38 cellular contexts compared by ENCODE assay signal in genomic region chr5:30659417-30659816, GRCh38.
"Had no signal": no experiment of that assay in that cellular context is flagged by ENCODE, and none has a peak within 500 bp of the region (broad histone marks: within the 10 kb centered on the region; RNA-seq: fewer than 3 reads in every experiment).

No MANE protein-coding gene starts in this region.

- H3K27ac ChIP-seq: adrenal gland, ascending aorta, body of pancreas, brain microvascular endothelial cell, breast epithelium, cardiac muscle cell had no signal

- H3K27ac Mint-ChIP-seq: activated naive CD4-positive, alpha-beta T cell treated with anti-CD3 and anti-CD28 coated beads for 36 hours; activated naive CD4-positive, alpha-beta T cell treated with anti-CD3 and anti-CD28 coated beads, Interleukin-2, amount 10 ng/mL, durations not matched to agents 7 days and 5 days; activated naive CD4-positive, alpha-beta T cell treated with anti-CD3 and anti-CD28 coated beads, Interleukin-2, amount 50 U/mL, for 24 hours; activated naive CD4-positive, alpha-beta T cell treated with anti-CD3 and anti-CD28 coated beads, Interleukin-2, amount 50 U/mL, for 72 hours; activated naive CD8-positive, alpha-beta T cell; activated naive CD8-positive, alpha-beta T cell treated with anti-CD3 and anti-CD28 coated beads for 36 hours; activated naive CD8-positive, alpha-beta T cell treated with anti-CD3 and anti-CD28 coated beads, Interleukin-2, amount 10 ng/mL, durations not matched to agents 7 days and 5 days; activated naive CD8-positive, alpha-beta T cell treated with anti-CD3 and anti-CD28 coated beads, Interleukin-2, amount 50 U/mL, for 24 hours; activated T-cell treated with anti-CD3 and anti-CD28 coated beads, Interleukin-2, amount 50 U/mL, for 24 hours; activated T-cell treated with anti-CD3 and anti-CD28 coated beads, Interleukin-2, amount 50 U/mL, for 72 hours; activated T-helper 1 cell treated with anti-CD3 and anti-CD28 coated beads, Interleukin-12 subunit alpha, Interleukin-12 subunit beta, Interleukin-2, Interleukin-4 antibody, amounts not matched to agents 30 ng/mL and 10 ng/mL and 1 ng/mL, durations not matched to agents 14 hours and 24 hours and 36 hours; activated T-helper 17 cell treated with anti-CD3 and anti-CD28 coated beads, Interleukin-2, amount 50 U/mL, for 72 hours; activated T-helper 2 cell treated with anti-CD3 and anti-CD28 coated beads, Interferon-gamma antibody, Interleukin-2, Interleukin-4, amounts not matched to agents 10 μg/mL and 5 μg/mL and 100 μg/mL, durations not matched to agents 14 hours and 24 hours and 36 hours; brain had no signal

- H3K27me3 ChIP-seq: adrenal gland, ascending aorta, body of pancreas, brain microvascular endothelial cell, breast epithelium, cardiac muscle cell had no signal

- H3K4me1 ChIP-seq: adrenal gland, ascending aorta, body of pancreas, breast epithelium had no signal

- H3K36me3 ChIP-seq: adrenal gland, ascending aorta, brain microvascular endothelial cell, breast epithelium, cardiac muscle cell had no signal

- H3K4me1 Mint-ChIP-seq: activated naive CD4-positive, alpha-beta T cell treated with anti-CD3 and anti-CD28 coated beads, Interleukin-2, amount 10 ng/mL, durations not matched to agents 7 days and 5 days; activated naive CD4-positive, alpha-beta T cell treated with anti-CD3 and anti-CD28 coated beads, Interleukin-2, amount 50 U/mL, for 24 hours; activated naive CD8-positive, alpha-beta T cell treated with anti-CD3 and anti-CD28 coated beads for 36 hours; activated naive CD8-positive, alpha-beta T cell treated with anti-CD3 and anti-CD28 coated beads, Interleukin-2, amount 10 ng/mL, durations not matched to agents 7 days and 5 days; activated naive CD8-positive, alpha-beta T cell treated with anti-CD3 and anti-CD28 coated beads, Interleukin-2, amount 50 U/mL, for 24 hours; activated T-helper 17 cell treated with anti-CD3 and anti-CD28 coated beads, Interleukin-2, amount 50 U/mL, for 72 hours; brain; central memory CD8-positive, alpha-beta T cell had no signal

- FAIRE-seq: astrocyte, bronchial epithelial cell had no signal

- H3K4me3 Mint-ChIP-seq: activated naive CD4-positive, alpha-beta T cell treated with anti-CD3 and anti-CD28 coated beads for 36 hours; activated naive CD4-positive, alpha-beta T cell treated with anti-CD3 and anti-CD28 coated beads, Interleukin-2, amount 10 ng/mL, durations not matched to agents 7 days and 5 days; activated naive CD4-positive, alpha-beta T cell treated with anti-CD3 and anti-CD28 coated beads, Interleukin-2, amount 50 U/mL, for 24 hours; activated naive CD8-positive, alpha-beta T cell; activated naive CD8-positive, alpha-beta T cell treated with anti-CD3 and anti-CD28 coated beads for 36 hours; activated naive CD8-positive, alpha-beta T cell treated with anti-CD3 and anti-CD28 coated beads, Interleukin-2, amount 10 ng/mL, durations not matched to agents 7 days and 5 days; activated naive CD8-positive, alpha-beta T cell treated with anti-CD3 and anti-CD28 coated beads, Interleukin-2, amount 50 U/mL, for 24 hours; activated T-cell treated with anti-CD3 and anti-CD28 coated beads, Interleukin-2, amount 50 U/mL, for 24 hours; activated T-cell treated with anti-CD3 and anti-CD28 coated beads, Interleukin-2, amount 50 U/mL, for 4 hours; activated T-cell treated with anti-CD3 and anti-CD28 coated beads, Interleukin-2, amount 50 U/mL, for 72 hours; activated T-helper 1 cell treated with anti-CD3 and anti-CD28 coated beads, Interleukin-12 subunit alpha, Interleukin-12 subunit beta, Interleukin-2, Interleukin-4 antibody, amounts not matched to agents 30 ng/mL and 10 ng/mL and 1 ng/mL, durations not matched to agents 14 hours and 24 hours and 36 hours; activated T-helper 17 cell treated with anti-CD3 and anti-CD28 coated beads, Interleukin-2, amount 50 U/mL, for 72 hours; brain; central memory CD8-positive, alpha-beta T cell had no signal

- H3K27me3 Mint-ChIP-seq: activated naive CD4-positive, alpha-beta T cell treated with anti-CD3 and anti-CD28 coated beads, Interleukin-2, amount 10 ng/mL, durations not matched to agents 7 days and 5 days; activated naive CD4-positive, alpha-beta T cell treated with anti-CD3 and anti-CD28 coated beads, Interleukin-2, amount 50 U/mL, for 24 hours; activated naive CD8-positive, alpha-beta T cell; activated naive CD8-positive, alpha-beta T cell treated with anti-CD3 and anti-CD28 coated beads for 36 hours; activated naive CD8-positive, alpha-beta T cell treated with anti-CD3 and anti-CD28 coated beads, Interleukin-2, amount 10 ng/mL, durations not matched to agents 7 days and 5 days; activated naive CD8-positive, alpha-beta T cell treated with anti-CD3 and anti-CD28 coated beads, Interleukin-2, amount 50 U/mL, for 24 hours; activated T-cell treated with anti-CD3 and anti-CD28 coated beads, Interleukin-2, amount 50 U/mL, for 24 hours; activated T-helper 17 cell treated with anti-CD3 and anti-CD28 coated beads, Interleukin-2, amount 50 U/mL, for 72 hours; central memory CD8-positive, alpha-beta T cell had no signal

- H3K9me3 Mint-ChIP-seq: activated naive CD4-positive, alpha-beta T cell treated with anti-CD3 and anti-CD28 coated beads, Interleukin-2, amount 50 U/mL, for 24 hours; brain had no signal

- H3K9me3 ChIP-seq: adrenal gland, ascending aorta, body of pancreas, breast epithelium had no signal

- ATAC-seq: activated naive CD4-positive, alpha-beta T cell treated with anti-CD3 and anti-CD28 coated beads, Interleukin-2, amount 50 U/mL, for 72 hours; activated naive CD8-positive, alpha-beta T cell treated with anti-CD3 and anti-CD28 coated beads, Interleukin-2, amount 50 U/mL, for 24 hours; activated T-cell treated with anti-CD3 and anti-CD28 coated beads, Interleukin-2, amount 50 U/mL, for 4 hours; activated T-cell treated with anti-CD3 and anti-CD28 coated beads, Interleukin-2, amount 50 U/mL, for 72 hours; activated T-helper 17 cell treated with anti-CD3 and anti-CD28 coated beads, Interleukin-2, amount 50 U/mL, for 72 hours; body of pancreas had no signal

- DNase-seq: activated effector memory CD4-positive, alpha-beta T cell treated with anti-CD3 and anti-CD28 coated beads, Interleukin-2, amount 50 U/mL, for 16 hours; activated effector memory CD4-positive, alpha-beta T cell treated with Interleukin-2 at 50 U/mL for 16 hours; activated gamma-delta T cell; activated gamma-delta T cell treated with Interleukin-2 at 50 U/mL for 16 hours; activated naive CD4-positive, alpha-beta T cell; activated naive CD4-positive, alpha-beta T cell treated with anti-CD3 and anti-CD28 coated beads for 36 hours; activated naive CD4-positive, alpha-beta T cell treated with anti-CD3 and anti-CD28 coated beads, Interleukin-2, amount 10 ng/mL, durations not matched to agents 7 days and 5 days; activated naive CD4-positive, alpha-beta T cell treated with anti-CD3 and anti-CD28 coated beads, Interleukin-2, amount 50 U/mL, for 16 hours; activated naive CD4-positive, alpha-beta T cell treated with Interleukin-2 at 50 U/mL for 16 hours; activated naive CD8-positive, alpha-beta T cell treated with anti-CD3 and anti-CD28 coated beads for 36 hours; activated naive CD8-positive, alpha-beta T cell treated with anti-CD3 and anti-CD28 coated beads, Interleukin-2, amount 10 ng/mL, durations not matched to agents 7 days and 5 days; activated naive CD8-positive, alpha-beta T cell treated with anti-CD3 and anti-CD28 coated beads, Interleukin-2, amount 50 U/mL, for 24 hours; activated T-cell treated with anti-CD3 and anti-CD28 coated beads, Interleukin-2, amount 50 U/mL, for 24 hours; activated T-cell treated with anti-CD3 and anti-CD28 coated beads, Interleukin-2, amount 50 U/mL, for 4 hours; activated T-cell treated with anti-CD3 and anti-CD28 coated beads, Interleukin-2, amount 50 U/mL, for 48 hours; activated T-cell treated with anti-CD3 and anti-CD28 coated beads, Interleukin-2, amount 50 U/mL, for 72 hours; adrenal gland; amniotic stem cell; amygdala; anterior cingulate cortex; body of pancreas; brain microvascular endothelial cell; caudate nucleus; central memory CD4-positive, alpha-beta T cell; cerebellar nuclear complex had no signal

- H3K4me3 ChIP-seq: adrenal gland, ascending aorta, body of pancreas, breast epithelium, cardiac muscle cell had no signal

- H3K36me3 Mint-ChIP-seq: activated naive CD4-positive, alpha-beta T cell treated with anti-CD3 and anti-CD28 coated beads, Interleukin-2, amount 10 ng/mL, durations not matched to agents 7 days and 5 days; activated naive CD4-positive, alpha-beta T cell treated with anti-CD3 and anti-CD28 coated beads, Interleukin-2, amount 50 U/mL, for 24 hours; activated naive CD8-positive, alpha-beta T cell; activated naive CD8-positive, alpha-beta T cell treated with anti-CD3 and anti-CD28 coated beads for 36 hours; activated naive CD8-positive, alpha-beta T cell treated with anti-CD3 and anti-CD28 coated beads, Interleukin-2, amount 10 ng/mL, durations not matched to agents 7 days and 5 days; brain had no signal
